In genomic region chr7:142853739-142854504, GRCh38 we compare ENCODE assay signal across 1 cellular context.
TF ChIP-seq lines count a peak whose summit lies in the region.

No MANE protein-coding gene starts in this region.

TF ChIP-seq in K562, 482 proteins besides CTCF, POLR2A, EP300 and RAD21 (continued from another document and continues in another):
- no peak for TF ChIP-seq HNRNPLL (IDR thresholded peaks at IDR 0.05; ENCODE audit: low read depth, low read length, poor library complexity, severe bottlenecking)
- TF ChIP-seq ZNF76 (CRISPR knock-in tag; IDR thresholded peaks at IDR 0.05; ENCODE audit: borderline replicate concordance), result no peak
- TF ChIP-seq PHF20 (IDR thresholded peaks at IDR 0.05; ENCODE audit: partially characterized antibody), result no peak
- no peak for TF ChIP-seq SRSF7 (optimal IDR thresholded peaks at IDR 0.05; ENCODE audit: low read depth, low read length)
- peak; percentile 36; the same call in 1 of the 2 replicates for TF ChIP-seq ATF7 (IDR thresholded peaks at IDR 0.05)
- TF ChIP-seq DIDO1 (tag; IDR thresholded peaks at IDR 0.05; ENCODE audit: low read depth), result peak; percentile 13; the same call in 1 of the 2 replicates
- no peak for TF ChIP-seq PCBP2 (IDR thresholded peaks at IDR 0.05; ENCODE audit: low read depth, low read length, poor library complexity, severe bottlenecking)
- no peak for TF ChIP-seq CXXC5 (CRISPR knock-in tag; IDR thresholded peaks at IDR 0.05)
- TF ChIP-seq, protein P1, sequence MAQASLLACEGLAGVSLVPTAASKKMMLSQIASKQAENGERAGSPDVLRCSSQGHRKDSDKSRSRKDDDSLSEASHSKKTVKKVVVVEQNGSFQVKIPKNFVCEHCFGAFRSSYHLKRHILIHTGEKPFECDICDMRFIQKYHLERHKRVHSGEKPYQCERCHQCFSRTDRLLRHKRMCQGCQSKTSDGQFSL (CRISPR knock-in tag; IDR thresholded peaks at IDR 0.05), result no peak; the same call in 1 of the 2 replicates
- TF ChIP-seq, protein P1 (tag; IDR thresholded peaks at IDR 0.05), result peak in 1 of 2 experiments; percentile 54; a peak in 1 of 4 replicates
- TF ChIP-seq, protein P2, sequence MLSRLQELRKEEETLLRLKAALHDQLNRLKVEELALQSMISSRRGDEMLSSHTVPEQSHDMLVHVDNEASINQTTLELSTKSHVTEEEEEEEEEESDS (CRISPR knock-in tag; IDR thresholded peaks at IDR 0.05), result no peak
- no peak for TF ChIP-seq BCOR (IDR thresholded peaks at IDR 0.05)
- 0 out of 2 replicates have a peak, but pooled peaks have one; percentile 4 for TF ChIP-seq SMAD3 (CRISPR knock-in tag; conservative IDR thresholded peaks at IDR 0.05)
- no peak for TF ChIP-seq HCFC1 (IDR thresholded peaks at IDR 0.05; ENCODE audit: low read depth, low read length)
- no peak for TF ChIP-seq FUS (optimal IDR thresholded peaks at IDR 0.05; ENCODE audit: low read depth, low read length)
- no peak for TF ChIP-seq CBFA2T2 (conservative IDR thresholded peaks at IDR 0.05)
- no peak; the same call in 1 of the 2 replicates for TF ChIP-seq GABPB1 (CRISPR knock-in tag; IDR thresholded peaks at IDR 0.05)
- TF ChIP-seq BRCA1 (IDR thresholded peaks at IDR 0.05), result no peak
- TF ChIP-seq BRCA1 (CRISPR knock-in tag; IDR thresholded peaks at IDR 0.05), result no peak
- no peak for TF ChIP-seq BCL6 (CRISPR knock-in tag; IDR thresholded peaks at IDR 0.05)
- no peak for TF ChIP-seq ZFP1 (CRISPR knock-in tag; IDR thresholded peaks at IDR 0.05)
- TF ChIP-seq ZNF696 (CRISPR knock-in tag; conservative IDR thresholded peaks at IDR 0.05), result no peak
- no peak for TF ChIP-seq ZC3H11A (IDR thresholded peaks at IDR 0.05; ENCODE audit: low read depth, low read length)
- no peak for TF ChIP-seq SMARCA5 (IDR thresholded peaks at IDR 0.05)
- TF ChIP-seq ZNF707 (CRISPR knock-in tag; conservative IDR thresholded peaks at IDR 0.05), result no peak
- TF ChIP-seq BDP1 (IDR thresholded peaks at IDR 0.05; ENCODE audit: insufficient read depth, insufficient read length), result no peak
- TF ChIP-seq HMGN3 (IDR thresholded peaks at IDR 0.05; ENCODE audit: borderline replicate concordance, extremely low read depth, insufficient read length, low read depth, low read length), result no peak
- TF ChIP-seq ESRRB (CRISPR knock-in tag; IDR thresholded peaks at IDR 0.05; ENCODE audit: borderline replicate concordance), result no peak
- no peak for TF ChIP-seq NEUROD1 (IDR thresholded peaks at IDR 0.05; ENCODE audit: borderline replicate concordance, low read depth, low read length, partially characterized antibody)
- peak; percentile 35 for TF ChIP-seq EGR1 (conservative IDR thresholded peaks at IDR 0.05)
- TF ChIP-seq HIVEP1 (CRISPR knock-in tag; IDR thresholded peaks at IDR 0.05), result peak; percentile 70; the same call in 1 of the 2 replicates
- TF ChIP-seq TCF7L2 (IDR thresholded peaks at IDR 0.05; ENCODE audit: low read depth, low read length), result no peak
- no peak for TF ChIP-seq ZNF41 (CRISPR knock-in tag; conservative IDR thresholded peaks at IDR 0.05)
- TF ChIP-seq PHTF2 (CRISPR knock-in tag; IDR thresholded peaks at IDR 0.05), result no peak
- no peak; a peak in 1 of 4 replicates for TF ChIP-seq HDAC1 (IDR thresholded peaks at IDR 0.05)
- peak; percentile 58 for TF ChIP-seq DACH1 (IDR thresholded peaks at IDR 0.05; ENCODE audit: partially characterized antibody)
- TF ChIP-seq, protein P3, sequence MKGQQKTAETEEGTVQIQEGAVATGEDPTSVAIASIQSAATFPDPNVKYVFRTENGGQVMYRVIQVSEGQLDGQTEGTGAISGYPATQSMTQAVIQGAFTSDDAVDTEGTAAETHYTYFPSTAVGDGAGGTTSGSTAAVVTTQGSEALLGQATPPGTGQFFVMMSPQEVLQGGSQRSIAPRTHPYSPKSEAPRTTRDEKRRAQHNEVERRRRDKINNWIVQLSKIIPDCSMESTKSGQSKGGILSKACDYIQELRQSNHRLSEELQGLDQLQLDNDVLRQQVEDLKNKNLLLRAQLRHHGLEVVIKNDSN (CRISPR knock-in tag; IDR thresholded peaks at IDR 0.05), result peak; percentile 56
- no peak for TF ChIP-seq TBP (optimal IDR thresholded peaks at IDR 0.05; ENCODE audit: low read depth, low read length)
- no peak for TF ChIP-seq WHSC1 (IDR thresholded peaks at IDR 0.05; ENCODE audit: low read length)
- no peak for TF ChIP-seq XRCC4 (IDR thresholded peaks at IDR 0.05; ENCODE audit: extremely low read depth, insufficient read depth, insufficient read length)
- no peak for TF ChIP-seq SAP30 (IDR thresholded peaks at IDR 0.05; ENCODE audit: borderline replicate concordance, insufficient read depth, low read depth, low read length, poor library complexity, severe bottlenecking)
- 0 out of 2 replicates have a peak, but pooled peaks have one; percentile 17 for TF ChIP-seq SREBF2 (CRISPR knock-in tag; IDR thresholded peaks at IDR 0.05)
- TF ChIP-seq, protein P4, sequence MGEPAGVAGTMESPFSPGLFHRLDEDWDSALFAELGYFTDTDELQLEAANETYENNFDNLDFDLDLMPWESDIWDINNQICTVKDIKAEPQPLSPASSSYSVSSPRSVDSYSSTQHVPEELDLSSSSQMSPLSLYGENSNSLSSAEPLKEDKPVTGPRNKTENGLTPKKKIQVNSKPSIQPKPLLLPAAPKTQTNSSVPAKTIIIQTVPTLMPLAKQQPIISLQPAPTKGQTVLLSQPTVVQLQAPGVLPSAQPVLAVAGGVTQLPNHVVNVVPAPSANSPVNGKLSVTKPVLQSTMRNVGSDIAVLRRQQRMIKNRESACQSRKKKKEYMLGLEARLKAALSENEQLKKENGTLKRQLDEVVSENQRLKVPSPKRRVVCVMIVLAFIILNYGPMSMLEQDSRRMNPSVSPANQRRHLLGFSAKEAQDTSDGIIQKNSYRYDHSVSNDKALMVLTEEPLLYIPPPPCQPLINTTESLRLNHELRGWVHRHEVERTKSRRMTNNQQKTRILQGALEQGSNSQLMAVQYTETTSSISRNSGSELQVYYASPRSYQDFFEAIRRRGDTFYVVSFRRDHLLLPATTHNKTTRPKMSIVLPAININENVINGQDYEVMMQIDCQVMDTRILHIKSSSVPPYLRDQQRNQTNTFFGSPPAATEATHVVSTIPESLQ (CRISPR knock-in tag; IDR thresholded peaks at IDR 0.05), result no peak; the same call in 1 of the 2 replicates
- TF ChIP-seq, protein P5, sequence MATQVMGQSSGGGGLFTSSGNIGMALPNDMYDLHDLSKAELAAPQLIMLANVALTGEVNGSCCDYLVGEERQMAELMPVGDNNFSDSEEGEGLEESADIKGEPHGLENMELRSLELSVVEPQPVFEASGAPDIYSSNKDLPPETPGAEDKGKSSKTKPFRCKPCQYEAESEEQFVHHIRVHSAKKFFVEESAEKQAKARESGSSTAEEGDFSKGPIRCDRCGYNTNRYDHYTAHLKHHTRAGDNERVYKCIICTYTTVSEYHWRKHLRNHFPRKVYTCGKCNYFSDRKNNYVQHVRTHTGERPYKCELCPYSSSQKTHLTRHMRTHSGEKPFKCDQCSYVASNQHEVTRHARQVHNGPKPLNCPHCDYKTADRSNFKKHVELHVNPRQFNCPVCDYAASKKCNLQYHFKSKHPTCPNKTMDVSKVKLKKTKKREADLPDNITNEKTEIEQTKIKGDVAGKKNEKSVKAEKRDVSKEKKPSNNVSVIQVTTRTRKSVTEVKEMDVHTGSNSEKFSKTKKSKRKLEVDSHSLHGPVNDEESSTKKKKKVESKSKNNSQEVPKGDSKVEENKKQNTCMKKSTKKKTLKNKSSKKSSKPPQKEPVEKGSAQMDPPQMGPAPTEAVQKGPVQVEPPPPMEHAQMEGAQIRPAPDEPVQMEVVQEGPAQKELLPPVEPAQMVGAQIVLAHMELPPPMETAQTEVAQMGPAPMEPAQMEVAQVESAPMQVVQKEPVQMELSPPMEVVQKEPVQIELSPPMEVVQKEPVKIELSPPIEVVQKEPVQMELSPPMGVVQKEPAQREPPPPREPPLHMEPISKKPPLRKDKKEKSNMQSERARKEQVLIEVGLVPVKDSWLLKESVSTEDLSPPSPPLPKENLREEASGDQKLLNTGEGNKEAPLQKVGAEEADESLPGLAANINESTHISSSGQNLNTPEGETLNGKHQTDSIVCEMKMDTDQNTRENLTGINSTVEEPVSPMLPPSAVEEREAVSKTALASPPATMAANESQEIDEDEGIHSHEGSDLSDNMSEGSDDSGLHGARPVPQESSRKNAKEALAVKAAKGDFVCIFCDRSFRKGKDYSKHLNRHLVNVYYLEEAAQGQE (CRISPR knock-in tag; IDR thresholded peaks at IDR 0.05; ENCODE audit: low read depth), result 0 out of 2 replicates have a peak, but pooled peaks have one; percentile 47
- TF ChIP-seq, protein P6, sequence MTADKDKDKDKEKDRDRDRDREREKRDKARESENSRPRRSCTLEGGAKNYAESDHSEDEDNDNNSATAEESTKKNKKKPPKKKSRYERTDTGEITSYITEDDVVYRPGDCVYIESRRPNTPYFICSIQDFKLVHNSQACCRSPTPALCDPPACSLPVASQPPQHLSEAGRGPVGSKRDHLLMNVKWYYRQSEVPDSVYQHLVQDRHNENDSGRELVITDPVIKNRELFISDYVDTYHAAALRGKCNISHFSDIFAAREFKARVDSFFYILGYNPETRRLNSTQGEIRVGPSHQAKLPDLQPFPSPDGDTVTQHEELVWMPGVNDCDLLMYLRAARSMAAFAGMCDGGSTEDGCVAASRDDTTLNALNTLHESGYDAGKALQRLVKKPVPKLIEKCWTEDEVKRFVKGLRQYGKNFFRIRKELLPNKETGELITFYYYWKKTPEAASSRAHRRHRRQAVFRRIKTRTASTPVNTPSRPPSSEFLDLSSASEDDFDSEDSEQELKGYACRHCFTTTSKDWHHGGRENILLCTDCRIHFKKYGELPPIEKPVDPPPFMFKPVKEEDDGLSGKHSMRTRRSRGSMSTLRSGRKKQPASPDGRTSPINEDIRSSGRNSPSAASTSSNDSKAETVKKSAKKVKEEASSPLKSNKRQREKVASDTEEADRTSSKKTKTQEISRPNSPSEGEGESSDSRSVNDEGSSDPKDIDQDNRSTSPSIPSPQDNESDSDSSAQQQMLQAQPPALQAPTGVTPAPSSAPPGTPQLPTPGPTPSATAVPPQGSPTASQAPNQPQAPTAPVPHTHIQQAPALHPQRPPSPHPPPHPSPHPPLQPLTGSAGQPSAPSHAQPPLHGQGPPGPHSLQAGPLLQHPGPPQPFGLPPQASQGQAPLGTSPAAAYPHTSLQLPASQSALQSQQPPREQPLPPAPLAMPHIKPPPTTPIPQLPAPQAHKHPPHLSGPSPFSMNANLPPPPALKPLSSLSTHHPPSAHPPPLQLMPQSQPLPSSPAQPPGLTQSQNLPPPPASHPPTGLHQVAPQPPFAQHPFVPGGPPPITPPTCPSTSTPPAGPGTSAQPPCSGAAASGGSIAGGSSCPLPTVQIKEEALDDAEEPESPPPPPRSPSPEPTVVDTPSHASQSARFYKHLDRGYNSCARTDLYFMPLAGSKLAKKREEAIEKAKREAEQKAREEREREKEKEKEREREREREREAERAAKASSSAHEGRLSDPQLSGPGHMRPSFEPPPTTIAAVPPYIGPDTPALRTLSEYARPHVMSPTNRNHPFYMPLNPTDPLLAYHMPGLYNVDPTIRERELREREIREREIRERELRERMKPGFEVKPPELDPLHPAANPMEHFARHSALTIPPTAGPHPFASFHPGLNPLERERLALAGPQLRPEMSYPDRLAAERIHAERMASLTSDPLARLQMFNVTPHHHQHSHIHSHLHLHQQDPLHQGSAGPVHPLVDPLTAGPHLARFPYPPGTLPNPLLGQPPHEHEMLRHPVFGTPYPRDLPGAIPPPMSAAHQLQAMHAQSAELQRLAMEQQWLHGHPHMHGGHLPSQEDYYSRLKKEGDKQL (CRISPR knock-in tag; IDR thresholded peaks at IDR 0.05; ENCODE audit: borderline replicate concordance), result no peak
- no peak for TF ChIP-seq ZNF431 (CRISPR knock-in tag; IDR thresholded peaks at IDR 0.05)
- TF ChIP-seq ILK (tag; IDR thresholded peaks at IDR 0.05; ENCODE audit: borderline replicate concordance, low read depth), result no peak
- no peak for TF ChIP-seq CBFB (CRISPR knock-in tag; IDR thresholded peaks at IDR 0.05)
- no peak for TF ChIP-seq TAF7 (tag; IDR thresholded peaks at IDR 0.05)
- TF ChIP-seq ZNF699 (CRISPR knock-in tag; IDR thresholded peaks at IDR 0.05; ENCODE audit: insufficient replicate concordance), result no peak
- no peak for TF ChIP-seq TCFL5 (CRISPR knock-in tag; conservative IDR thresholded peaks at IDR 0.05)
- no peak for TF ChIP-seq ZFP36 (IDR thresholded peaks at IDR 0.05; ENCODE audit: low read depth, low read length, partially characterized antibody)
- TF ChIP-seq, protein P7, sequence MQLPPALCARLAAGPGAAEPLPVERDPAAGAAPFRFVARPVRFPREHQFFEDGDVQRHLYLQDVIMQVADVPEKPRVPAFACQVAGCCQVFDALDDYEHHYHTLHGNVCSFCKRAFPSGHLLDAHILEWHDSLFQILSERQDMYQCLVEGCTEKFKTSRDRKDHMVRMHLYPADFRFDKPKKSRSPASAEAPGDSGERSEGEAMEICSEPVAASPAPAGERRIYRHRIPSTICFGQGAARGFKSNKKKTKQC (CRISPR knock-in tag; IDR thresholded peaks at IDR 0.05), result peak; percentile 85
- no peak for TF ChIP-seq SRSF9 (IDR thresholded peaks at IDR 0.05; ENCODE audit: borderline replicate concordance, low read depth, low read length)
- no peak for TF ChIP-seq TSHZ1 (CRISPR knock-in tag; IDR thresholded peaks at IDR 0.05)
- TF ChIP-seq ZNF75A (CRISPR knock-in tag; IDR thresholded peaks at IDR 0.05), result no peak
- no peak for TF ChIP-seq POLR2H (tag; IDR thresholded peaks at IDR 0.05; ENCODE audit: low read depth)
- peak in 1 of 3 experiments; percentile 16 for TF ChIP-seq YY1 (IDR thresholded peaks at IDR 0.05; ENCODE audit: borderline replicate concordance in 1 of 3, control insufficient read depth in 1 of 3, extremely low read depth in 1 of 3, insufficient read depth in 3 of 3, insufficient read length in 1 of 3, insufficient replicate concordance in 2 of 3, low read depth in 1 of 3, low read length in 2 of 3)
